ENCODE assay signal across 1 cellular context in genomic region chr11:70524096-70524922, GRCh38.
TF ChIP-seq lines count a peak whose summit lies in the region.

No MANE protein-coding gene starts in this region.

TF ChIP-seq in IMR-90, 13 proteins besides CTCF, POLR2A, EP300 and RAD21:
- no peak for TF ChIP-seq MAFK (IDR thresholded peaks at IDR 0.05; ENCODE audit: low read depth, low read length)
- no peak for TF ChIP-seq CEBPB (IDR thresholded peaks at IDR 0.05; ENCODE audit: low read depth, low read length)
- no peak for TF ChIP-seq SMC3 (IDR thresholded peaks at IDR 0.05; ENCODE audit: low read depth, low read length)
- no peak for TF ChIP-seq RCOR1 (IDR thresholded peaks at IDR 0.05; ENCODE audit: insufficient replicate concordance, low read length)
- TF ChIP-seq BHLHE40 (IDR thresholded peaks at IDR 0.05; ENCODE audit: low read depth, low read length): no peak
- no peak for TF ChIP-seq RFX5 (IDR thresholded peaks at IDR 0.05; ENCODE audit: low read depth, low read length)
- TF ChIP-seq MAZ (IDR thresholded peaks at IDR 0.05; ENCODE audit: borderline replicate concordance, low read depth, low read length): no peak
- TF ChIP-seq USF2 (IDR thresholded peaks at IDR 0.05; ENCODE audit: low read depth, low read length): no peak
- no peak for TF ChIP-seq CHD1 (IDR thresholded peaks at IDR 0.05; ENCODE audit: low read depth, low read length)
- no peak for TF ChIP-seq ELK1 (IDR thresholded peaks at IDR 0.05; ENCODE audit: borderline replicate concordance, low read depth, low read length)
- no peak for TF ChIP-seq FOS (IDR thresholded peaks at IDR 0.05; ENCODE audit: low read depth, low read length)
- TF ChIP-seq MXI1 (IDR thresholded peaks at IDR 0.05; ENCODE audit: borderline replicate concordance, low read depth, low read length): no peak
- no peak for TF ChIP-seq NFE2L2 (IDR thresholded peaks at IDR 0.05; ENCODE audit: low read depth, low read length)
